ENCODE assay signal across 32 cellular contexts in the genomic region with DNA sequence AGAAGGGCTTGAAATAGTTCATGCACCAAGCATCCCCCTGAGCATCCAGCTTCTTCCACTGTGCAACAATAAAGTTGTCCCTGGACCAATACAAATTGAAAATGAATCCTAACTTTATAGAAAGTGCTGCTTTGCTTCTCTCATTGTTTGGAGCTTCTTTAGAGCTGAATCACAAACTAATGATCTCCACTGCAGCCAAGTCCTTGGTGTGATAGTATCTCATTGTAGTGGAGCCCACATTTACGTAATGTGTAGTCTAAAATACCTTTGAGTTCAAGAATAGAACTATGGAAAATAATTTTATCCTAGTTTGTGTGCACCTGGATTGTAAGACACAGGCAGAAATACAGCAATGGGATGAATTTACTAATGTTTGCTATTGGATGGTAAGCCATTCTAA.
"Had no signal": no experiment of that assay in that cellular context is flagged by ENCODE, and none has a peak within 500 bp of the region (broad histone marks: within the 10 kb centered on the region; RNA-seq: fewer than 3 reads in every experiment).

No MANE protein-coding gene starts in this region.

- H3K4me1 ChIP-seq: adrenal gland, breast epithelium, colonic mucosa, gastroesophageal sphincter had no signal

- H3K27ac Mint-ChIP-seq: activated CD4-positive, alpha-beta memory T cell treated with anti-CD3 and anti-CD28 coated beads for 36 hours; activated CD4-positive, alpha-beta T cell treated with anti-CD3 and anti-CD28 coated beads for 36 hours; activated CD4-positive, alpha-beta T cell treated with anti-CD3 and anti-CD28 coated beads, Interleukin-2, amount 10 ng/mL, durations not matched to agents 24 days and 14 days; activated CD8-positive, alpha-beta memory T cell treated with anti-CD3 and anti-CD28 coated beads, Interleukin-2, amount 10 ng/mL, durations not matched to agents 7 days and 5 days; activated CD8-positive, alpha-beta T cell treated with anti-CD3 and anti-CD28 coated beads, Interleukin-2, amount 10 ng/mL, durations not matched to agents 7 days and 5 days; activated naive CD4-positive, alpha-beta T cell treated with anti-CD3 and anti-CD28 coated beads for 36 hours; activated naive CD4-positive, alpha-beta T cell treated with anti-CD3 and anti-CD28 coated beads, Interleukin-2, amount 50 U/mL, for 24 hours; activated naive CD8-positive, alpha-beta T cell treated with anti-CD3 and anti-CD28 coated beads for 36 hours; activated naive CD8-positive, alpha-beta T cell treated with anti-CD3 and anti-CD28 coated beads, Interleukin-2, amount 50 U/mL, for 24 hours; activated T-helper 1 cell treated with anti-CD3 and anti-CD28 coated beads, Interleukin-12 subunit alpha, Interleukin-12 subunit beta, Interleukin-2, Interleukin-4 antibody, amounts not matched to agents 30 ng/mL and 10 ng/mL and 1 ng/mL, durations not matched to agents 14 hours and 24 hours and 36 hours; activated T-helper 2 cell treated with anti-CD3 and anti-CD28 coated beads, Interferon-gamma antibody, Interleukin-2, Interleukin-4, amounts not matched to agents 10 μg/mL and 5 μg/mL and 100 μg/mL, durations not matched to agents 14 hours and 24 hours and 36 hours; brain; endodermal cell had no signal

- DNase-seq: activated CD4-positive, alpha-beta memory T cell treated with anti-CD3 and anti-CD28 coated beads for 36 hours; activated CD4-positive, alpha-beta T cell treated with anti-CD3 and anti-CD28 coated beads for 36 hours; activated CD4-positive, alpha-beta T cell treated with anti-CD3 and anti-CD28 coated beads, Interleukin-2, amount 10 ng/mL, durations not matched to agents 24 days and 14 days; activated CD4-positive, CD25-positive, alpha-beta regulatory T cell; activated CD4-positive, CD25-positive, alpha-beta regulatory T cell treated with anti-CD3 and anti-CD28 coated beads, Interleukin-2, amount 50 U/mL, for 72 hours; activated CD8-positive, alpha-beta memory T cell treated with anti-CD3 and anti-CD28 coated beads, Interleukin-2, amount 10 ng/mL, durations not matched to agents 7 days and 5 days; activated CD8-positive, alpha-beta memory T cell treated with anti-CD3 and anti-CD28 coated beads, Interleukin-2, amount 50 U/mL, for 4 hours; activated CD8-positive, alpha-beta T cell treated with anti-CD3 and anti-CD28 coated beads, Interleukin-2, amount 10 ng/mL, durations not matched to agents 7 days and 5 days; activated effector memory CD4-positive, alpha-beta T cell treated with anti-CD3 and anti-CD28 coated beads, Interleukin-2, amount 50 U/mL, for 16 hours; activated naive CD4-positive, alpha-beta T cell treated with anti-CD3 and anti-CD28 coated beads for 36 hours; activated naive CD8-positive, alpha-beta T cell treated with anti-CD3 and anti-CD28 coated beads for 36 hours; activated naive CD8-positive, alpha-beta T cell treated with anti-CD3 and anti-CD28 coated beads, Interleukin-2, amount 50 U/mL, for 24 hours; activated T-cell treated with anti-CD3 and anti-CD28 coated beads, Interleukin-2, amount 50 U/mL, for 1 hour; activated T-cell treated with anti-CD3 and anti-CD28 coated beads, Interleukin-2, amount 50 U/mL, for 48 hours; adrenal gland; amygdala; aorta; central memory CD4-positive, alpha-beta T cell; cerebellar nuclear complex; colonic mucosa; effector CD8-positive, alpha-beta T cell; endodermal cell; foreskin melanocyte; head of caudate nucleus; T-helper 2 cell had no signal

- H3K4me3 Mint-ChIP-seq: activated CD4-positive, alpha-beta memory T cell treated with anti-CD3 and anti-CD28 coated beads for 36 hours; activated CD4-positive, alpha-beta T cell treated with anti-CD3 and anti-CD28 coated beads for 36 hours; activated CD4-positive, alpha-beta T cell treated with anti-CD3 and anti-CD28 coated beads, Interleukin-2, amount 10 ng/mL, durations not matched to agents 24 days and 14 days; activated CD8-positive, alpha-beta memory T cell treated with anti-CD3 and anti-CD28 coated beads, Interleukin-2, amount 10 ng/mL, durations not matched to agents 7 days and 5 days; activated CD8-positive, alpha-beta T cell treated with anti-CD3 and anti-CD28 coated beads, Interleukin-2, amount 10 ng/mL, durations not matched to agents 7 days and 5 days; activated naive CD4-positive, alpha-beta T cell treated with anti-CD3 and anti-CD28 coated beads for 36 hours; activated naive CD4-positive, alpha-beta T cell treated with anti-CD3 and anti-CD28 coated beads, Interleukin-2, amount 50 U/mL, for 24 hours; activated naive CD8-positive, alpha-beta T cell treated with anti-CD3 and anti-CD28 coated beads for 36 hours; activated naive CD8-positive, alpha-beta T cell treated with anti-CD3 and anti-CD28 coated beads, Interleukin-2, amount 50 U/mL, for 24 hours; activated T-helper 1 cell treated with anti-CD3 and anti-CD28 coated beads, Interleukin-12 subunit alpha, Interleukin-12 subunit beta, Interleukin-2, Interleukin-4 antibody, amounts not matched to agents 30 ng/mL and 10 ng/mL and 1 ng/mL, durations not matched to agents 14 hours and 24 hours and 36 hours; brain; endodermal cell had no signal

- H3K36me3 ChIP-seq: adrenal gland, breast epithelium, cardiac muscle cell, colonic mucosa, gastroesophageal sphincter had no signal

- H3K27ac ChIP-seq: adrenal gland, breast epithelium, cardiac muscle cell, colonic mucosa, gastroesophageal sphincter had no signal

- H3K4me3 ChIP-seq: adrenal gland, breast epithelium, cardiac muscle cell, colonic mucosa, gastroesophageal sphincter had no signal

- H3K4me1 Mint-ChIP-seq: activated CD4-positive, alpha-beta T cell treated with anti-CD3 and anti-CD28 coated beads for 36 hours; activated CD4-positive, alpha-beta T cell treated with anti-CD3 and anti-CD28 coated beads, Interleukin-2, amount 10 ng/mL, durations not matched to agents 24 days and 14 days; activated CD8-positive, alpha-beta memory T cell treated with anti-CD3 and anti-CD28 coated beads, Interleukin-2, amount 10 ng/mL, durations not matched to agents 7 days and 5 days; activated naive CD4-positive, alpha-beta T cell treated with anti-CD3 and anti-CD28 coated beads, Interleukin-2, amount 50 U/mL, for 24 hours; activated naive CD8-positive, alpha-beta T cell treated with anti-CD3 and anti-CD28 coated beads for 36 hours; activated naive CD8-positive, alpha-beta T cell treated with anti-CD3 and anti-CD28 coated beads, Interleukin-2, amount 50 U/mL, for 24 hours had no signal

- H3K27me3 Mint-ChIP-seq: activated CD4-positive, alpha-beta memory T cell treated with anti-CD3 and anti-CD28 coated beads for 36 hours; activated CD4-positive, alpha-beta T cell treated with anti-CD3 and anti-CD28 coated beads for 36 hours; activated CD4-positive, alpha-beta T cell treated with anti-CD3 and anti-CD28 coated beads, Interleukin-2, amount 10 ng/mL, durations not matched to agents 24 days and 14 days; activated CD8-positive, alpha-beta memory T cell treated with anti-CD3 and anti-CD28 coated beads, Interleukin-2, amount 10 ng/mL, durations not matched to agents 7 days and 5 days; activated naive CD4-positive, alpha-beta T cell treated with anti-CD3 and anti-CD28 coated beads, Interleukin-2, amount 50 U/mL, for 24 hours; activated naive CD8-positive, alpha-beta T cell treated with anti-CD3 and anti-CD28 coated beads for 36 hours; brain had no signal

- H3K27me3 ChIP-seq: adrenal gland, breast epithelium, cardiac muscle cell, colonic mucosa, gastroesophageal sphincter had no signal

- H3K36me3 Mint-ChIP-seq: activated CD4-positive, alpha-beta memory T cell treated with anti-CD3 and anti-CD28 coated beads for 36 hours; activated CD8-positive, alpha-beta memory T cell treated with anti-CD3 and anti-CD28 coated beads, Interleukin-2, amount 10 ng/mL, durations not matched to agents 7 days and 5 days; activated naive CD4-positive, alpha-beta T cell treated with anti-CD3 and anti-CD28 coated beads, Interleukin-2, amount 50 U/mL, for 24 hours; activated naive CD8-positive, alpha-beta T cell treated with anti-CD3 and anti-CD28 coated beads for 36 hours; brain had no signal

- H3K9me3 Mint-ChIP-seq: activated CD4-positive, alpha-beta memory T cell treated with anti-CD3 and anti-CD28 coated beads for 36 hours; activated CD4-positive, alpha-beta T cell treated with anti-CD3 and anti-CD28 coated beads, Interleukin-2, amount 10 ng/mL, durations not matched to agents 24 days and 14 days; activated naive CD4-positive, alpha-beta T cell treated with anti-CD3 and anti-CD28 coated beads, Interleukin-2, amount 50 U/mL, for 24 hours; activated naive CD8-positive, alpha-beta T cell treated with anti-CD3 and anti-CD28 coated beads for 36 hours; activated T-helper 1 cell treated with anti-CD3 and anti-CD28 coated beads, Interleukin-12 subunit alpha, Interleukin-12 subunit beta, Interleukin-2, Interleukin-4 antibody, amounts not matched to agents 30 ng/mL and 10 ng/mL and 1 ng/mL, durations not matched to agents 14 hours and 24 hours and 36 hours; activated T-helper 2 cell treated with anti-CD3 and anti-CD28 coated beads, Interferon-gamma antibody, Interleukin-2, Interleukin-4, amounts not matched to agents 10 μg/mL and 5 μg/mL and 100 μg/mL, durations not matched to agents 14 hours and 24 hours and 36 hours; endodermal cell had no signal

- H3K9me3 ChIP-seq: adrenal gland, breast epithelium, colonic mucosa, gastroesophageal sphincter had no signal
